In genomic region chr15:33994005-33994615, GRCh38 we compare ENCODE assay signal across 9 cellular contexts. TPM values are rescaled to one million over a fixed set of nuclear protein-coding genes. Genes with fewer than 3 reads are reported as not detected.
A peak's percentile ranks its signal among the peaks of the same experiment; 100 is the strongest.
DNase-seq lines count a peak whose midpoint lies in the region; ATAC-seq, FAIRE-seq and TF ChIP-seq lines count a peak whose summit lies in the region.
"Had no signal": no experiment of that assay in that cellular context is flagged by ENCODE, and none has a peak within 500 bp of the region (broad histone marks: within the 10 kb centered on the region; RNA-seq: fewer than 3 reads in every experiment).

No MANE protein-coding gene starts in this region.

- no peak overlapping the region for H4K91ac ChIP-seq in H1 (replicated peaks; ENCODE audit: insufficient read length, low read length)

- H4K8ac ChIP-seq in H1 (ENCODE audit: extremely low read depth, insufficient read depth, low read length) = no peak overlapping the region

- CTCF ChIA-PET in A549 (lab: Yijun Ruan, JAX) (interaction anchor here (0.9 to 3.8 kb wide), 6 partner anchors 9 to 702 kb away, joined by 3 to 40 read pairs (median 4); no protein-coding TSS in a partner anchor), H1 (lab: Charles Lee; ENCODE audit: partially characterized antibody) (interaction anchor here (0.6 to 5.0 kb wide), 11 partner anchors 9 to 258 kb away, joined by 3 to 34 read pairs (median 5); partner anchors contain the start of gene CHRM5)

- TF ChIP-seq POLR2A in A549 (IDR thresholded peaks at IDR 0.05; ENCODE audit: low read length) (no peak), H1 (IDR thresholded peaks at IDR 0.05; ENCODE audit: control extremely low read depth in 1 of 2, low read depth in 2 of 2, low read length in 2 of 2) (no peak)

- H3K23me2 ChIP-seq in H1 (ENCODE audit: low read depth, low read length) = no peaks in the 10 kb centered on the region; the same call in 1 of the 2 replicates

- H3K27me3 Mint-ChIP-seq in CD14-positive monocyte (ENCODE audit: low read depth in 3 of 3) = peaks cover 0 to 1% (median 0%) of the 10 kb centered on the region in 3 donors
- no peaks in the 10 kb centered on the region for H3K27me3 Mint-ChIP-seq in stimulated activated naive B cell treated with anti-CD40 and anti-IgM and Interleukin-4, amounts not matched to agents 10 μg/mL and 1 μg/mL and 100 μg/mL, for 72 hours

- no peak overlapping the region for H2AFZ ChIP-seq in H1 (ENCODE audit: low read length)

- 59% methylated on average over 9 of the region's 9 CpGs for WGBS in A549 (ENCODE audit: missing lambda C conversion rate)
- 69% methylated on average over 9 of the region's 9 CpGs; no CpG with 5 or more reads in 1 of the 2 experiments for WGBS in H1 (ENCODE audit: extremely low coverage in 1 of 2, insufficient coverage in 1 of 2, insufficient read length in 1 of 2, insufficient replicate concordance in 2 of 2, low coverage in 1 of 2, low lambda C conversion rate in 2 of 2, missing lambda C conversion rate in 1 of 2), 2 experiments

- H3K4ac ChIP-seq in H1 (replicated peaks; ENCODE audit: insufficient read length, low read depth, low read length) = no peak overlapping the region

- no peak overlapping the region for H3K4me3 ChIP-seq in A549
- no peak overlapping the region for H3K4me3 ChIP-seq in H1 (ENCODE audit: extremely low read depth in 1 of 4, insufficient read depth in 2 of 4, low read depth in 3 of 4, low read length in 4 of 4)

- H3K27ac ChIP-seq in A549 = no peak overlapping the region
- no peak overlapping the region for H3K27ac ChIP-seq in H1 (ENCODE audit: low read depth, low read length)

- H3K36me3 Mint-ChIP-seq in CD14-positive monocyte = no peaks in the 10 kb centered on the region
- peaks cover 3 to 4% of the 10 kb centered on the region in 2 donors for H3K36me3 Mint-ChIP-seq in stimulated activated naive B cell treated with anti-CD40 and anti-IgM and Interleukin-4, amounts not matched to agents 10 μg/mL and 1 μg/mL and 100 μg/mL, for 72 hours

- TF ChIP-seq CTCF in A549 (IDR thresholded peaks at IDR 0.05) = peak; percentile 55
- TF ChIP-seq CTCF in GM12873 (IDR thresholded peaks at IDR 0.05; ENCODE audit: insufficient read depth, low read depth, low read length, missing control alignments) = peak; percentile 67
- TF ChIP-seq CTCF in H1 (IDR thresholded peaks at IDR 0.05; ENCODE audit: control extremely low read depth in 1 of 3, insufficient read depth in 1 of 3, low read depth in 1 of 3, low read length in 3 of 3) = peak; percentile 60 to 76 (median 69)
- no peak for TF ChIP-seq CTCF in CD14-positive monocyte (IDR thresholded peaks at IDR 0.05)

- no peak overlapping the region for H3K18ac ChIP-seq in H1 (ENCODE audit: extremely low read depth, low read length)

- no peak overlapping the region for H3K27ac Mint-ChIP-seq in CD14-positive monocyte
- H3K27ac Mint-ChIP-seq in stimulated activated naive B cell treated with anti-CD40 and anti-IgM and Interleukin-4, amounts not matched to agents 10 μg/mL and 1 μg/mL and 100 μg/mL, for 72 hours = no peak overlapping the region
- H3K27ac Mint-ChIP-seq: T-helper 2 cell treated with Interferon-gamma antibody and Interleukin-4, amounts not matched to agents 5 μg/mL and 100 μg/mL, for 36 hours had no signal

- H3K4me1 Mint-ChIP-seq in CD14-positive monocyte = no peaks in the 10 kb centered on the region
- H3K4me1 Mint-ChIP-seq in stimulated activated naive B cell treated with anti-CD40 and anti-IgM and Interleukin-4, amounts not matched to agents 10 μg/mL and 1 μg/mL and 100 μg/mL, for 72 hours = peaks cover 0 to 6% of the 10 kb centered on the region in 2 donors

- POLR2A ChIA-PET in A549 (lab: Yijun Ruan, JAX) (no interaction called here), H1 (lab: Charles Lee; ENCODE audit: partially characterized antibody) (interaction anchor here (0.8 kb wide), 1 partner anchor 43 kb away, joined by 3 read pairs; no protein-coding TSS in a partner anchor)

- H4K5ac ChIP-seq in H1 (ENCODE audit: insufficient read length, low read depth, low read length) = no peak overlapping the region

- no peaks in the 10 kb centered on the region for H3K4me1 ChIP-seq in A549
- H3K4me1 ChIP-seq in H1 (replicated peaks in 1 of 4; ENCODE audit: control insufficient read depth in 3 of 4, insufficient read depth in 4 of 4, low read length in 3 of 4) = no peaks in the 10 kb centered on the region

- ATAC-seq in A549 (peak; percentile 71 to 93; a peak in 5 of 6 replicates), GM18517 (IDR thresholded peaks at IDR 0.05; ENCODE audit: unreplicated experiment) (no peak)
- no peak for ATAC-seq in stimulated activated naive B cell treated with anti-CD40 and anti-IgM and Interleukin-4, amounts not matched to agents 10 μg/mL and 1 μg/mL and 100 μg/mL, for 72 hours (replicated peaks)

- no peak overlapping the region for H3K9ac ChIP-seq in H1 (replicated peaks in 1 of 4; ENCODE audit: extremely low read depth in 1 of 4, low read depth in 3 of 4, low read length in 3 of 4)

- no peak overlapping the region for H2BK120ac ChIP-seq in H1 (replicated peaks; ENCODE audit: low read depth, low read length)

- H3K4me2 ChIP-seq in A549 (no peak overlapping the region), H1 (ENCODE audit: insufficient read depth in 1 of 2, low read depth in 2 of 2, low read length in 2 of 2) (no peak overlapping the region)

- H3K56ac ChIP-seq in H1 (replicated peaks; ENCODE audit: insufficient read length, low read depth, low read length) = no peak overlapping the region

- H3K36me3 ChIP-seq in H1 (ENCODE audit: control insufficient read depth in 2 of 4, insufficient read depth in 4 of 4, low read length in 3 of 4) = no peaks in the 10 kb centered on the region

- no peaks in the 10 kb centered on the region for H3K79me2 ChIP-seq in H1 (ENCODE audit: control insufficient read depth in 1 of 2, insufficient read depth in 2 of 2, low read length in 2 of 2)

- H2BK12ac ChIP-seq in H1 (ENCODE audit: low read depth, low read length) = no peak overlapping the region

- no peak overlapping the region for H3K23ac ChIP-seq in H1 (ENCODE audit: insufficient read length)

- H4K20me1 ChIP-seq in H1 (replicated peaks in 1 of 2; ENCODE audit: control insufficient read depth in 1 of 2, insufficient read depth in 2 of 2, low read length in 2 of 2) = no peaks in the 10 kb centered on the region

- H3K9me3 ChIP-seq in A549 = no peaks in the 10 kb centered on the region
- H3K9me3 ChIP-seq in H1 (ENCODE audit: insufficient read depth in 2 of 2, low read depth in 1 of 2, low read length in 1 of 2) = peaks cover 5 to 6% of the 10 kb centered on the region in 2 experiments; a peak in 2 of 4 replicates

- H3K14ac ChIP-seq in H1 (ENCODE audit: insufficient read length) = no peak overlapping the region

- H3K27me3 ChIP-seq in H1 (replicated peaks in 1 of 4; ENCODE audit: control insufficient read depth in 3 of 4, extremely low read depth in 1 of 4, insufficient read depth in 3 of 4, low read length in 3 of 4) = no peaks in the 10 kb centered on the region

- peaks cover 0 to 4% (median 0%) of the 10 kb centered on the region in 7 donors for H3K9me3 Mint-ChIP-seq in CD14-positive monocyte
- H3K9me3 Mint-ChIP-seq in stimulated activated naive B cell treated with anti-CD40 and anti-IgM and Interleukin-4, amounts not matched to agents 10 μg/mL and 1 μg/mL and 100 μg/mL, for 72 hours = peaks cover 0 to 1% of the 10 kb centered on the region in 2 donors
- H3K9me3 Mint-ChIP-seq: T-helper 2 cell treated with Interferon-gamma antibody and Interleukin-4, amounts not matched to agents 5 μg/mL and 100 μg/mL, for 36 hours had no signal

- peak; percentile 55 to 72; a peak in 4 of 5 replicates for TF ChIP-seq RAD21 in A549 (conservative IDR thresholded peaks at IDR 0.05 in 1 of 2, IDR thresholded peaks at IDR 0.05 in 1 of 2)
- TF ChIP-seq RAD21 in H1 (IDR thresholded peaks at IDR 0.05 in 1 of 2, conservative IDR thresholded peaks at IDR 0.05 in 1 of 2; ENCODE audit: low read depth in 2 of 2, low read length in 2 of 2) = peak; percentile 78 to 83

- FAIRE-seq in A549 (lab: Jason Lieb, UNC) (peak; percentile 46), H1 (lab: Jason Lieb, UNC) (peak; percentile 87)

- H2BK5ac ChIP-seq in H1 (ENCODE audit: low read depth, low read length) = no peak overlapping the region

- no peak overlapping the region for H2BK15ac ChIP-seq in H1 (ENCODE audit: low read length)

- intact Hi-C loops in CD14-positive monocyte (cut with micrococcal nuclease) (no loop called here), posterior vena cava (cut with DNase I) (no loop called here)

- H2AK5ac ChIP-seq in H1 (ENCODE audit: low read depth, low read length) = no peak overlapping the region

- no peaks in the 10 kb centered on the region for H3K79me1 ChIP-seq in H1 (ENCODE audit: low read depth, low read length)

- H3K4me3 Mint-ChIP-seq in CD14-positive monocyte = no peak overlapping the region
- no peak overlapping the region for H3K4me3 Mint-ChIP-seq in stimulated activated naive B cell treated with anti-CD40 and anti-IgM and Interleukin-4, amounts not matched to agents 10 μg/mL and 1 μg/mL and 100 μg/mL, for 72 hours
- H3K4me3 Mint-ChIP-seq: T-helper 2 cell treated with Interferon-gamma antibody and Interleukin-4, amounts not matched to agents 5 μg/mL and 100 μg/mL, for 36 hours had no signal

- DNase-seq in A549 (ENCODE audit: low read depth in 1 of 2, low spot score in 1 of 2) (peak in 1 of 2 experiments; percentile 68), NCI-H748 treated with DMSO at 0.1 percent for 48 hours (lab: John Stamatoyannopoulos, UW) (peak; percentile 5), H1 (ENCODE audit: low read depth in 1 of 2, low spot score in 2 of 2) (peak; percentile 10 to 60), CD14-positive monocyte (ENCODE audit: low spot score) (no peak), posterior vena cava (ENCODE audit: low spot score) (no peak)
- DNase-seq in stimulated activated naive B cell treated with anti-CD40 and anti-IgM and Interleukin-4, amounts not matched to agents 10 μg/mL and 1 μg/mL and 100 μg/mL, for 72 hours = no peak

- no peak overlapping the region for H2BK20ac ChIP-seq in H1 (ENCODE audit: low read length)

- TF ChIP-seq EP300 in A549 (IDR thresholded peaks at IDR 0.05) (no peak), H1 (IDR thresholded peaks at IDR 0.05; ENCODE audit: borderline replicate concordance in 1 of 2, low read depth in 2 of 2, low read length in 2 of 2) (no peak)

RNA-seq across cellular contexts. Expression of gene CHRM5, which starts 25.8 kb away (rescaled TPM):
- polyA plus RNA-seq in A549 (2011; rRNA removed) (0.01 TPM in 1 of 2 replicates, not detected in the other), A549 (2017; fragmentation: RNase III; extraction: RNeasy Plus Mini Kit Qiagen cat#74134 plus additional on column Dnase treatment) (not detected in 3 replicates), H1 (2011; rRNA removed) (not detected in 2 replicates), CD14-positive monocyte (not detected)
- 0.01 TPM in 1 of 2 replicates, not detected in the other for polyA plus RNA-seq in A549 (2012; cell fraction: cytosol; rRNA removed)
- polyA plus RNA-seq in A549 (2012; cell fraction: nucleus; rRNA removed) = 0.02 TPM in 1 of 2 replicates, not detected in the other
- not detected in 2 replicates for polyA minus RNA-seq in A549 (2011; rRNA and poly(A)+ RNA removed)
- not detected in 2 replicates for total RNA-seq in H1 (2021; fragmentation: NEBNext Ultra II Directional; extraction: Animal tissue kit (Norgen Biotek cat#: 25700))
- polyA plus RNA-seq in H1 (2011; cell fraction: cytosol; rRNA removed) = 0.03 TPM
- not detected for polyA plus RNA-seq in H1 (2011; cell fraction: nucleus; rRNA removed)
- polyA plus RNA-seq in H1 (2012, experiment 1 of 2) = 0.05 TPM in 1 of 4 replicates, not detected in the others
- not detected for polyA plus RNA-seq in H1 (2012, experiment 2 of 2)
- polyA plus RNA-seq in H1 (2013, experiment 1 of 2) = not detected
- 0.02 TPM for polyA plus RNA-seq in H1 (2013, experiment 2 of 2)
- polyA minus RNA-seq in H1 (2011; rRNA and poly(A)+ RNA removed) = not detected in 2 replicates
- not detected for polyA minus RNA-seq in H1 (2011; cell fraction: cytosol; rRNA and poly(A)+ RNA removed)
- not detected for polyA minus RNA-seq in H1 (2011; cell fraction: nucleus; rRNA and poly(A)+ RNA removed)
- total RNA-seq in posterior vena cava = under 1 TPM in 1 of 2 donors, not detected in 1; 0.09 TPM

RNA-seq across cellular contexts. Expression of gene AVEN, which starts 44.9 kb away (rescaled TPM):
- 27.2 and 29.3 TPM in 2 replicates for polyA plus RNA-seq in A549 (2011; rRNA removed)
- 8.0 and 8.5 TPM in 2 replicates for polyA plus RNA-seq in A549 (2012; cell fraction: cytosol; rRNA removed)
- polyA plus RNA-seq in A549 (2012; cell fraction: nucleus; rRNA removed) = 2.7 and 3.6 TPM in 2 replicates
- polyA plus RNA-seq in A549 (2017; fragmentation: RNase III; extraction: RNeasy Plus Mini Kit Qiagen cat#74134 plus additional on column Dnase treatment) = 23.8 to 26.2 TPM (median 25.3 TPM) in 3 replicates
- polyA minus RNA-seq in A549 (2011; rRNA and poly(A)+ RNA removed) = 5.4 and 8.2 TPM in 2 replicates
- total RNA-seq in H1 (2021; fragmentation: NEBNext Ultra II Directional; extraction: Animal tissue kit (Norgen Biotek cat#: 25700)) = 14.6 and 17.0 TPM in 2 replicates
- 3.7 and 5.5 TPM in 2 replicates for polyA plus RNA-seq in H1 (2011; rRNA removed)
- 7.0 TPM for polyA plus RNA-seq in H1 (2011; cell fraction: cytosol; rRNA removed)
- polyA plus RNA-seq in H1 (2011; cell fraction: nucleus; rRNA removed) = 4.2 TPM
- 13.8 to 16.8 TPM (median 14.8 TPM) in 4 replicates for polyA plus RNA-seq in H1 (2012, experiment 1 of 2)
- polyA plus RNA-seq in H1 (2012, experiment 2 of 2) = 11.9 TPM
- polyA plus RNA-seq in H1 (2013, experiment 1 of 2) = 7.9 TPM
- polyA plus RNA-seq in H1 (2013, experiment 2 of 2) = 7.7 TPM
- 3.9 and 4.9 TPM in 2 replicates for polyA minus RNA-seq in H1 (2011; rRNA and poly(A)+ RNA removed)
- polyA minus RNA-seq in H1 (2011; cell fraction: cytosol; rRNA and poly(A)+ RNA removed) = 5.1 TPM
- polyA minus RNA-seq in H1 (2011; cell fraction: nucleus; rRNA and poly(A)+ RNA removed) = 7.1 TPM
- 1 to 10 TPM; 3.4 to 4.8 TPM for polyA plus RNA-seq in CD14-positive monocyte
- 10 to 100 TPM; 20.5 to 30.9 TPM for total RNA-seq in posterior vena cava

Comparison
In these comparisons a context has a peak if more than half of its experiments do, and no peak if none do; other contexts are left out.
1. ATAC-seq: peak in A549 (2 of 2); none in stimulated activated naive B cell treated with anti-CD40 and anti-IgM and Interleukin-4, amounts not matched to agents 10 μg/mL and 1 μg/mL and 100 μg/mL, for 72 hours (0 of 2) and GM18517 (single experiment).
2. DNase-seq: peak in NCI-H748 treated with DMSO at 0.1 percent for 48 hours (single experiment) and H1 (2 of 2); none in CD14-positive monocyte (single experiment), stimulated activated naive B cell treated with anti-CD40 and anti-IgM and Interleukin-4, amounts not matched to agents 10 μg/mL and 1 μg/mL and 100 μg/mL, for 72 hours (single experiment) and posterior vena cava (single experiment).
3. Of the 18 proteins assayed by ChIP-seq in both H1 and A549: peak only in H1: MAX; only in A549: none; in both: CTCF and RAD21; in neither: 15.